ENCODE assay signal across 10 cellular contexts in the genomic region with DNA sequence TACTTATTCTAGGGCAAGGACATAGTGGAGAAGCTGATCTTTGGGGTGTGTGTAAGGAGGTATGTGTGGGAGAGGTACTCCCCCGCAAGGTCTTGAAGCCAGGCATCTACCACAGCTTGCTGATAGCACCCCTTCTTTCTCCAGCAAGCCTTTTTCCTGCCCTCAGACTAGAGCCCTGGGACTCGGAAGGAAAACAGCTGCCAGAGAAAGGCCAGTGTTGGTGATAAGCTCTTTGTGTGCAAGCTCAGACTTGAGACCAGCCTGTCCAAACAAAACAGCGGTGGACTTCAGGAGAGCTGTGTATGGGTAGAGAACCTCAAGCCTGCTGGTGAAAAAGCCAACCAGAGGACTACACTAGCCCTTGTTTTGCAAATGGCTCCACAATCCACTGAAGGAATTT.
DNase-seq lines count a peak whose midpoint lies in the region; ATAC-seq and TF ChIP-seq lines count a peak whose summit lies in the region.
"Had no signal": no experiment of that assay in that cellular context is flagged by ENCODE, and none has a peak within 500 bp of the region (broad histone marks: within the 10 kb centered on the region; RNA-seq: fewer than 3 reads in every experiment).

No MANE protein-coding gene starts in this region.

- H3K27me3 Mint-ChIP-seq in progenitor cell of endocrine pancreas: peaks cover 4% of the 10 kb centered on the region
- H3K27me3 Mint-ChIP-seq: CD4-positive, CD25-positive, alpha-beta regulatory T cell had no signal

- H3F3A ChIP-seq in MM.1S (ENCODE audit: insufficient read depth, low read length): no peaks in the 10 kb centered on the region

- H3K9me2 ChIP-seq in MM.1S (replicated peaks; ENCODE audit: insufficient read depth, low read length): no peaks in the 10 kb centered on the region

- no peak overlapping the region for H3K4me2 ChIP-seq in MM.1S (ENCODE audit: low read depth, low read length)
- peak overlapping the region; percentile 47 for H3K4me2 ChIP-seq in osteoblast (ENCODE audit: insufficient read depth, low read length)

- DNase-seq in MM.1S: no peak
- DNase-seq in epithelial cell of prostate (ENCODE audit: low read depth, low spot score): peak; percentile 31
- no peak for DNase-seq in osteoblast (ENCODE audit: insufficient read length, low spot score, missing footprints)
- DNase-seq in progenitor cell of endocrine pancreas (ENCODE audit: low spot score, unreplicated experiment): no peak
- DNase-seq in SHP77 treated with DMSO at 0.1 percent for 48 hours (lab: John Stamatoyannopoulos, UW): no peak
- no peak for DNase-seq in cerebellum (ENCODE audit: low spot score)

- H3K9ac ChIP-seq in MM.1S (ENCODE audit: low read length): no peak overlapping the region

- no peaks in the 10 kb centered on the region for H3K36me3 Mint-ChIP-seq in progenitor cell of endocrine pancreas (ENCODE audit: insufficient read depth)
- H3K36me3 Mint-ChIP-seq: activated naive CD4-positive, alpha-beta T cell treated with anti-CD3 and anti-CD28 coated beads, Interleukin-2, amount 50 U/mL, for 24 hours; CD4-positive, CD25-positive, alpha-beta regulatory T cell had no signal

- no peak for TF ChIP-seq CTCF in MM.1S (IDR thresholded peaks at IDR 0.05; ENCODE audit: low read length)
- TF ChIP-seq CTCF in osteoblast (IDR thresholded peaks at IDR 0.05; ENCODE audit: extremely low read depth, low read depth, low read length): no peak
- no peak for TF ChIP-seq CTCF in progenitor cell of endocrine pancreas (IDR thresholded peaks at IDR 0.05; ENCODE audit: unreplicated experiment)

- H3K79me2 ChIP-seq in MM.1S (ENCODE audit: low read length): no peaks in the 10 kb centered on the region
- no peaks in the 10 kb centered on the region for H3K79me2 ChIP-seq in osteoblast (ENCODE audit: insufficient read depth, low read length)

- H3K27ac ChIP-seq in MM.1S (ENCODE audit: low read length): no peak overlapping the region
- H3K27ac ChIP-seq in epithelial cell of prostate: peak overlapping the region; percentile 10
- H3K27ac ChIP-seq in osteoblast (ENCODE audit: low read depth, low read length): no peak overlapping the region

- peaks cover 14% of the 10 kb centered on the region for H3K4me1 Mint-ChIP-seq in progenitor cell of endocrine pancreas (ENCODE audit: low read depth)
- H3K4me1 Mint-ChIP-seq: activated naive CD4-positive, alpha-beta T cell treated with anti-CD3 and anti-CD28 coated beads, Interleukin-2, amount 50 U/mL, for 24 hours had no signal

- H3K36me3 ChIP-seq in MM.1S (replicated peaks; ENCODE audit: insufficient read depth, low read length): no peaks in the 10 kb centered on the region
- no peaks in the 10 kb centered on the region for H3K36me3 ChIP-seq in osteoblast (ENCODE audit: insufficient read depth, low read length)

- H3K9me3 ChIP-seq in MM.1S (replicated peaks; ENCODE audit: insufficient read depth, low read length) (no peaks in the 10 kb centered on the region), osteoblast (ENCODE audit: low read depth, low read length) (no peaks in the 10 kb centered on the region)

- H3K4me3 ChIP-seq in MM.1S (ENCODE audit: low read length) (no peak overlapping the region), osteoblast (ENCODE audit: insufficient read depth, low read length) (no peak overlapping the region)

- H3K4me1 ChIP-seq in MM.1S (ENCODE audit: low read length) (no peaks in the 10 kb centered on the region), osteoblast (ENCODE audit: insufficient read depth, low read length) (peaks cover 10% of the 10 kb centered on the region)

- H2AFZ ChIP-seq in MM.1S (ENCODE audit: low read length): peak overlapping the region; percentile 9; the same call in 1 of the 2 replicates
- no peak overlapping the region for H2AFZ ChIP-seq in osteoblast (ENCODE audit: low read length)

- H3K27me3 ChIP-seq in MM.1S (replicated peaks; ENCODE audit: insufficient read depth, low read length): no peaks in the 10 kb centered on the region
- H3K27me3 ChIP-seq in osteoblast (ENCODE audit: insufficient read depth, low read length): no peaks in the 10 kb centered on the region

- ATAC-seq in GM18502 (IDR thresholded peaks at IDR 0.05; ENCODE audit: poor library complexity, unreplicated experiment) (peak; percentile 33), GM18870 (IDR thresholded peaks at IDR 0.05; ENCODE audit: unreplicated experiment) (no peak)

- no peaks in the 10 kb centered on the region for H3K9me3 Mint-ChIP-seq in progenitor cell of endocrine pancreas (ENCODE audit: low read depth)
- H3K9me3 Mint-ChIP-seq: activated naive CD4-positive, alpha-beta T cell treated with anti-CD3 and anti-CD28 coated beads, Interleukin-2, amount 50 U/mL, for 24 hours had no signal

- no peak overlapping the region for H3K27ac Mint-ChIP-seq in progenitor cell of endocrine pancreas
- H3K27ac Mint-ChIP-seq: activated naive CD4-positive, alpha-beta T cell treated with anti-CD3 and anti-CD28 coated beads, Interleukin-2, amount 50 U/mL, for 24 hours had no signal

- H3K4me3 Mint-ChIP-seq in progenitor cell of endocrine pancreas (ENCODE audit: low read depth): no peak overlapping the region
- H3K4me3 Mint-ChIP-seq: activated naive CD4-positive, alpha-beta T cell treated with anti-CD3 and anti-CD28 coated beads, Interleukin-2, amount 50 U/mL, for 24 hours; CD4-positive, CD25-positive, alpha-beta regulatory T cell had no signal

- H4K20me1 ChIP-seq in MM.1S (ENCODE audit: insufficient read depth, low read length): no peaks in the 10 kb centered on the region
- no peaks in the 10 kb centered on the region for H4K20me1 ChIP-seq in osteoblast (ENCODE audit: insufficient read depth, low read length)
